ENCODE assay signal across 8 cellular contexts in genomic region chr20:59751075-59751711, GRCh38.
DNase-seq lines count a peak whose midpoint lies in the region; ATAC-seq and TF ChIP-seq lines count a peak whose summit lies in the region.

No MANE protein-coding gene starts in this region.

- H3K4me1 Mint-ChIP-seq in CD8-positive, alpha-beta memory T cell = peaks cover 0 to 4% (median 0%) of the 10 kb centered on the region in 3 donors

- peaks cover 54% of the 10 kb centered on the region for H3K27me3 ChIP-seq in NT2/D1 (ENCODE audit: insufficient read depth, insufficient read length)
- H3K27me3 ChIP-seq in CD8-positive, alpha-beta memory T cell (ENCODE audit: insufficient read depth, low read length, poor library complexity, severe bottlenecking) = no peaks in the 10 kb centered on the region

- TF ChIP-seq CTCF in AG09319 (IDR thresholded peaks at IDR 0.05; ENCODE audit: low read depth, low read length) (peak; percentile 97), GM10266 (IDR thresholded peaks at IDR 0.05; ENCODE audit: control insufficient read depth, insufficient read depth, low read depth, missing control alignments) (peak; percentile 91)

- H3K36me3 Mint-ChIP-seq in CD8-positive, alpha-beta memory T cell = no peaks in the 10 kb centered on the region

- H3K9me3 Mint-ChIP-seq in CD8-positive, alpha-beta memory T cell = no peaks in the 10 kb centered on the region

- no peaks in the 10 kb centered on the region for H3K36me3 ChIP-seq in NT2/D1 (ENCODE audit: insufficient read depth, insufficient read length, low read length)
- no peaks in the 10 kb centered on the region for H3K36me3 ChIP-seq in CD8-positive, alpha-beta memory T cell (ENCODE audit: insufficient read depth, low read length)

- H3K4me3 Mint-ChIP-seq in CD8-positive, alpha-beta memory T cell = no peak overlapping the region

- CTCF ChIA-PET in CD8-positive, alpha-beta memory T cell (lab: Charles Lee) = no interaction called here

- no peak overlapping the region for H3K27ac ChIP-seq in substantia nigra (ENCODE audit: low read depth, low read length, poor library complexity, severe bottlenecking)
- no peak overlapping the region for H3K27ac ChIP-seq in CD8-positive, alpha-beta memory T cell (ENCODE audit: low read depth, low read length)

- no peak overlapping the region for H3K27ac Mint-ChIP-seq in CD8-positive, alpha-beta memory T cell

- peaks cover 5% of the 10 kb centered on the region for H3K4me1 ChIP-seq in NT2/D1 (ENCODE audit: insufficient read depth, insufficient read length)
- H3K4me1 ChIP-seq in CD8-positive, alpha-beta memory T cell (ENCODE audit: insufficient read depth, low read length) = no peaks in the 10 kb centered on the region

- ATAC-seq in HG03139 (IDR thresholded peaks at IDR 0.05; ENCODE audit: unreplicated experiment) (peak; percentile 46), left lobe of liver (peak; percentile 74)

- no peak overlapping the region for H3K9ac ChIP-seq in NT2/D1 (ENCODE audit: insufficient read length, low read depth)

- peaks cover 3 to 12% of the 10 kb centered on the region in 2 donors for H3K27me3 Mint-ChIP-seq in CD8-positive, alpha-beta memory T cell

- H3K9me3 ChIP-seq in NT2/D1 (ENCODE audit: insufficient read depth, low read length) = no peaks in the 10 kb centered on the region
- no peaks in the 10 kb centered on the region for H3K9me3 ChIP-seq in CD8-positive, alpha-beta memory T cell (ENCODE audit: low read length)

- DNase-seq in AG09319 (ENCODE audit: extremely low read depth, low read depth) = peak; percentile 53
- peak; percentile 79 for DNase-seq in GM10266 (ENCODE audit: extremely low spot score)
- DNase-seq in NT2/D1 (ENCODE audit: low read depth, low spot score) = peak; percentile 62
- peak; percentile 85 for DNase-seq in cerebellar cortex (ENCODE audit: low spot score)
- DNase-seq in left lobe of liver (ENCODE audit: low spot score) = no peak
- peak in 48 of 49 donors; percentile 27 to 90 (median 75) for DNase-seq in substantia nigra (lab: John Stamatoyannopoulos, UW)
- no peak for DNase-seq in CD8-positive, alpha-beta memory T cell

- POLR2A ChIA-PET in CD8-positive, alpha-beta memory T cell (lab: Charles Lee) = no interaction called here

- no peak overlapping the region for H3K4me3 ChIP-seq in NT2/D1 (ENCODE audit: insufficient read length, low read depth)
- H3K4me3 ChIP-seq in CD8-positive, alpha-beta memory T cell (ENCODE audit: low read length) = no peak overlapping the region

Comparison
In these comparisons a context has a peak if more than half of its experiments do, and no peak if none do; other contexts are left out.
1. DNase-seq: peak in AG09319 (single experiment), GM10266 (single experiment), NT2/D1 (single experiment), cerebellar cortex (single experiment) and substantia nigra (48 of 49); none in left lobe of liver (single experiment) and CD8-positive, alpha-beta memory T cell (0 of 5).